In genomic region chr11:89340450-89340849, GRCh38 we compare ENCODE assay signal across 8 cellular contexts.
DNase-seq lines count a peak whose midpoint lies in the region; TF ChIP-seq lines count a peak whose summit lies in the region.
"Not testable (repeated sequence)": the region's sequence is repeated elsewhere in the genome, so short reads cannot be mapped to it uniquely, and the experiment has no call there.

No MANE protein-coding gene starts in this region.

- not testable (repeated sequence) for H3K9me2 ChIP-seq in GM23248 (ENCODE audit: insufficient read depth)

- intact Hi-C loops in ovary (cut with DNase I); tibial artery (cut with DNase I; ENCODE audit: low total_unique reads): not testable (repeated sequence)

- H3K9ac ChIP-seq in GM23248: not testable (repeated sequence)

- not testable (repeated sequence) for H3K9me3 ChIP-seq in GM23248 (ENCODE audit: low read depth); ovary; tibial artery

- not testable (repeated sequence) for TF ChIP-seq EP300 in ovary (IDR thresholded peaks at IDR 0.05)

- not testable (repeated sequence) for H3K36me3 ChIP-seq in GM23248 (ENCODE audit: low read depth); ovary; tibial artery

- peak overlapping the region; percentile 31 for H3K27ac ChIP-seq in GM23248
- peak overlapping the region in 1 of 2 donors; percentile 42 for H3K27ac ChIP-seq in ovary
- peak overlapping the region; percentile 57 to 66 for H3K27ac ChIP-seq in tibial artery

- peak; percentile 2 for DNase-seq in AG09319 (ENCODE audit: extremely low read depth, low read depth)
- peak; percentile 48 for DNase-seq in GM23248
- peak; percentile 73 for DNase-seq in amniotic epithelial cell (ENCODE audit: low read depth)
- peak; percentile 59 for DNase-seq in choroid plexus epithelial cell (ENCODE audit: low read depth)
- peak; percentile 14 to 47 for DNase-seq in foreskin fibroblast
- DNase-seq in iris pigment epithelial cell (ENCODE audit: low read depth): peak; percentile 64
- peak in 3 of 5 donors; percentile 30 to 64 (median 35) for DNase-seq in ovary
- peak in 1 of 2 donors; percentile 29 for DNase-seq in tibial artery

- 0 out of 2 replicates have a peak overlapping the region, but pooled peaks have one; percentile 27 for H3K4me3 ChIP-seq in GM23248
- H3K4me3 ChIP-seq in choroid plexus epithelial cell (ENCODE audit: low read depth, low read length); foreskin fibroblast (ENCODE audit: low read depth in 1 of 2, low read length in 2 of 2); ovary; tibial artery: not testable (repeated sequence)

- H3K4me2 ChIP-seq in GM23248 (ENCODE audit: unreplicated experiment): peak overlapping the region; percentile 68

- not testable (repeated sequence) for TF ChIP-seq POLR2A in ovary (IDR thresholded peaks at IDR 0.05)

- peaks cover 21% of the 10 kb centered on the region for H3K4me1 ChIP-seq in GM23248 (ENCODE audit: insufficient read depth)
- not testable (repeated sequence) for H3K4me1 ChIP-seq in ovary (ENCODE audit: insufficient read depth)
- peaks cover 0 to 54% (median 11%) of the 10 kb centered on the region in 4 donors for H3K4me1 ChIP-seq in tibial artery

- not testable (repeated sequence) for TF ChIP-seq CTCF in AG09319 (IDR thresholded peaks at IDR 0.05; ENCODE audit: low read depth, low read length); choroid plexus epithelial cell (conservative IDR thresholded peaks at IDR 0.05; ENCODE audit: low read depth, low read length); foreskin fibroblast (IDR thresholded peaks at IDR 0.05; ENCODE audit: low read depth, low read length); ovary (IDR thresholded peaks at IDR 0.05); tibial artery (IDR thresholded peaks at IDR 0.05)

- H3K27me3 ChIP-seq in GM23248 (replicated peaks; ENCODE audit: insufficient read depth); ovary; tibial artery: not testable (repeated sequence)

- 0 out of 2 replicates have a peak overlapping the region, but pooled peaks have one; percentile 42 for H2AFZ ChIP-seq in GM23248

- peaks cover 12% of the 10 kb centered on the region for H3F3A ChIP-seq in GM23248 (ENCODE audit: insufficient read depth)

- not testable (repeated sequence) for H4K20me1 ChIP-seq in GM23248 (ENCODE audit: insufficient read depth)

- not testable (repeated sequence) for H3K79me2 ChIP-seq in GM23248 (ENCODE audit: insufficient read depth)

- in situ Hi-C loops in GM23248 (cut with MboI): loop anchor here (25.0 kb wide), 1 partner anchor 272 kb away; no protein-coding TSS in a partner anchor
